In the genomic region with DNA sequence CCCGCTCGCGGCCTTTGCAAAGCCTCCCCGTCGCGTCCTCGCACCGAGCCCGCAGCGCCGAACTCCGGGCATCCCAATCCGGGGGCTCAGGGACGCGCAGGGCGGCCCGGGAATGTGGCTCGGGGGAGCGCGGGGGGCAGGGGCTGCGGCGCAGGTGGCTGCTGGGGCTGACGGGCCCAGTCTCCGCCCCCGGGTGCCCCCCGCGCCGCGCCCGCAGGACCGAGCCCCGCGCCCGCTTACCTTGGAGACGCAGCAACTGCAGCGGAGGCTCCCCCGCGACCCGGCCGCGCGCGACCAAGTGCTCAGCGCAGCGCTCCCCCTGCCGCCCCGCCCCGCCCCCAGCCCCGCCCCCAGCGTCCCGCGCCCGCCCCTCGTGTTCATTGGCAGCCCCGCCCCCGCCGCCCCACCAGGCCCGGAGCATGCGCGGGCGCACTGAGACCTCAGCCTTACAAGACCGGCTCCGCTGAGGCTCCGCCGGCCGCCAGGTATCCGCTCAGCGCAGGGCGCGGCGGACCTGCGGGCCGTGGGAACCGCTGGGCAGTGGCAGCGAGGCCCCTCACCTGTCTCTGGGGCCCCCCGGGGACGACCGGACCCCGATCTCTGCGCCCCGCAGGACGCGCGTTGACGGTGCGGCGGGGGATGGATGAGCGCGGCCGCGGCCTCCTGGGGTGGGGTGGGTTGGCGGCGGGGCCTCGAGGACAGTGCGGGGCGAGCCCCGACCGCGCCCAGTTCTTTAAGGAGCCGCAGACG, we compare ENCODE assay signal across 8 cellular contexts. TPM values are rescaled to one million over a fixed set of nuclear protein-coding genes. Genes with fewer than 3 reads are reported as not detected.
A peak's percentile ranks its signal among the peaks of the same experiment; 100 is the strongest.
DNase-seq lines count a peak whose midpoint lies in the region; ATAC-seq, FAIRE-seq and TF ChIP-seq lines count a peak whose summit lies in the region.
"Not testable (repeated sequence)": the region's sequence is repeated elsewhere in the genome, so short reads cannot be mapped to it uniquely, and the experiment has no call there.

ZDHHC11B (minus strand) TSS at position 302 of the 750 bp plus-strand sequence. CDS start 17,810 bp downstream, outside the sequence.

- not testable (repeated sequence) for H3K4me1 ChIP-seq in BE2C, right lobe of liver

- H3K4me3 ChIP-seq in BE2C (ENCODE audit: low read depth, low read length) (peak within 1 kb of the TSS; percentile 68), right lobe of liver (peak within 1 kb of the TSS; percentile 58 to 67 (median 62))

- H3K9me3 ChIP-seq in BE2C, right lobe of liver: not testable (repeated sequence)

- not testable (repeated sequence) for TF ChIP-seq CTCF in BE2C (IDR thresholded peaks at IDR 0.05; ENCODE audit: low read depth, low read length); right lobe of liver (IDR thresholded peaks at IDR 0.05)

- H3K27me3 ChIP-seq in BE2C, right lobe of liver: not testable (repeated sequence)

- FAIRE-seq in HTR-8/SVneo (lab: Jason Lieb, UNC): peak; percentile 52

- DNase-seq in BE2C (peak; percentile 98), HTR-8/SVneo (ENCODE audit: insufficient read length, low spot score) (peak; percentile 99), NOMO-1 (lab: John Stamatoyannopoulos, UW; ENCODE audit: unreplicated experiment in 2 of 2) (peak; percentile 63 to 72), right lobe of liver (peak; percentile 92 to 95 (median 94))
- peak; percentile 74 for DNase-seq in activated CD8-positive, alpha-beta memory T cell treated with anti-CD3 and anti-CD28 coated beads, Interleukin-2, amount 50 U/mL, for 24 hours (ENCODE audit: extremely low read depth)
- DNase-seq in effector CD4-positive, alpha-beta T cell: peak; percentile 80
- peak; percentile 96 for DNase-seq in stimulated activated CD4-positive, alpha-beta T cell treated with anti-CD3 and anti-CD28 coated beads, Interleukin-2, amount 100 ng/mL, for 24 hours

- not testable (repeated sequence) for H3K36me3 ChIP-seq in BE2C, right lobe of liver

- WGBS in right lobe of liver (ENCODE audit: insufficient coverage, low coverage, low lambda C conversion rate, missing lambda C conversion rate): 0% methylated on average over 24 of the region's 101 CpGs

- TF ChIP-seq POLR2A in right lobe of liver (IDR thresholded peaks at IDR 0.05): peak; percentile 60

- ATAC-seq in GM19463 (IDR thresholded peaks at IDR 0.05; ENCODE audit: unreplicated experiment) (peak; percentile 75), right lobe of liver (peak; percentile 81 to 91 (median 88))

- peak within 1 kb of the TSS in 1 of 3 donors; percentile 62 for H3K27ac ChIP-seq in right lobe of liver

- intact Hi-C loops in right lobe of liver (cut with DNase I): not testable (repeated sequence)

RNA-seq across cellular contexts. Expression of gene ZDHHC11B, which starts in this region (rescaled TPM):
- polyA plus RNA-seq in BE2C (2012; ENCODE audit: insufficient read depth, insufficient read length, low read depth): 21.0 TPM
- 1 to 10 TPM in 5 of 6 experiments, under 1 TPM in 1; 0.56 to 5.1 (median 2.8) TPM for total RNA-seq in right lobe of liver
